ENCODE assay signal across 8 cellular contexts in genomic region chr10:79399242-79399831, GRCh38. TPM values are rescaled to one million over a fixed set of nuclear protein-coding genes. Genes with fewer than 3 reads are reported as not detected.
DNase-seq lines count a peak whose midpoint lies in the region; ATAC-seq and TF ChIP-seq lines count a peak whose summit lies in the region.

No MANE protein-coding gene starts in this region.

- peak overlapping the region; percentile 47 for H3K4me3 ChIP-seq in AG04450 (ENCODE audit: low read depth, low read length)
- peak overlapping the region in 4 of 5 donors; percentile 11 to 31 (median 27) for H3K4me3 ChIP-seq in subcutaneous abdominal adipose tissue (ENCODE audit: low read depth in 1 of 5, low read length in 5 of 5)

- CTCF ChIA-PET in AG04450 (lab: Charles Lee) = interaction anchor here (0.7 to 1.9 kb wide), 8 partner anchors 9 to 1064 kb away, joined by 3 to 8 read pairs (median 4); no protein-coding TSS in a partner anchor

- H3K36me3 ChIP-seq in subcutaneous abdominal adipose tissue (ENCODE audit: control insufficient read depth in 5 of 5, insufficient read depth in 5 of 5, low read length in 5 of 5) = peaks cover 0 to 22% (median 7%) of the 10 kb centered on the region in 5 donors

- H3K27me3 ChIP-seq in AG04450 (ENCODE audit: control insufficient read depth, insufficient read depth, low read length) (no peaks in the 10 kb centered on the region), subcutaneous abdominal adipose tissue (ENCODE audit: control insufficient read depth in 5 of 5, insufficient read depth in 4 of 5, low read length in 5 of 5) (no peaks in the 10 kb centered on the region)

- H3K27ac ChIP-seq in AG04450 (ENCODE audit: low read depth, low read length) = peak overlapping the region; percentile 100
- peak overlapping the region; percentile 50 for H3K27ac ChIP-seq in cingulate gyrus (ENCODE audit: low read depth, low read length)
- H3K27ac ChIP-seq in subcutaneous abdominal adipose tissue (ENCODE audit: low read depth, low read length) = peak overlapping the region; percentile 98

- peaks cover 6 to 86% (median 51%) of the 10 kb centered on the region in 5 donors for H3K4me1 ChIP-seq in subcutaneous abdominal adipose tissue (ENCODE audit: control insufficient read depth in 5 of 5, insufficient read depth in 5 of 5, low read length in 5 of 5)

- peak; percentile 92 for DNase-seq in AG04450 (ENCODE audit: low read depth, low spot score)
- DNase-seq in LoVo (ENCODE audit: low spot score) = peak; percentile 46
- DNase-seq in left colon = peak; percentile 81 to 90
- no peak for DNase-seq in activated CD4-positive, alpha-beta T cell treated with anti-CD3 and anti-CD28 coated beads for 48 hours

- ATAC-seq in left colon = peak; percentile 92
- ATAC-seq in HG02981 (IDR thresholded peaks at IDR 0.05; ENCODE audit: unreplicated experiment) = no peak
- ATAC-seq in GM19395 (IDR thresholded peaks at IDR 0.05; ENCODE audit: unreplicated experiment) = no peak

- intact Hi-C loops in left colon (cut with DNase I, micrococcal nuclease) = no loop called here

- no peak for TF ChIP-seq CTCF in AG04450 (IDR thresholded peaks at IDR 0.05; ENCODE audit: low read depth, low read length)

- H3K9ac ChIP-seq in subcutaneous abdominal adipose tissue (ENCODE audit: low read length in 5 of 5) = peak overlapping the region; percentile 42 to 92 (median 71)

- no peaks in the 10 kb centered on the region; the same call in 1 of the 2 replicates for H3K9me3 ChIP-seq in AG04450 (ENCODE audit: control insufficient read depth, insufficient read depth, low read length)
- H3K9me3 ChIP-seq in subcutaneous abdominal adipose tissue (ENCODE audit: control insufficient read depth in 5 of 5, low read length in 5 of 5) = no peaks in the 10 kb centered on the region

- POLR2A ChIA-PET in AG04450 (lab: Yijun Ruan, JAX) = interaction anchor here (0.8 to 2.9 kb wide), 11 partner anchors 9 to 96 kb away, joined by 3 to 21 read pairs (median 4); partner anchors contain the start of gene ZCCHC24

RNA-seq across cellular contexts. Expression of gene ZCCHC24, which starts 46.1 kb away (rescaled TPM):
- polyA plus RNA-seq in AG04450 (2011; rRNA removed) = 37.4 and 46.0 TPM in 2 replicates
- polyA minus RNA-seq in AG04450 (2011; rRNA and poly(A)+ RNA removed) = 53.8 and 66.8 TPM in 2 replicates
- 10 to 100 TPM in 1 of 2 donors, 1 to 10 TPM in 1; 5.3 to 18.4 TPM for total RNA-seq in left colon

RNA-seq across cellular contexts. Expression of gene PPIF, which starts 52.1 kb away (rescaled TPM):
- polyA plus RNA-seq in AG04450 (2011; rRNA removed) = 68.6 and 77.2 TPM in 2 replicates
- polyA minus RNA-seq in AG04450 (2011; rRNA and poly(A)+ RNA removed) = 50.0 and 81.1 TPM in 2 replicates
- total RNA-seq in left colon = 100 to 1,000 TPM in 1 of 2 donors, 10 to 100 TPM in 1; 86.6 to 105 TPM

Comparison
In these comparisons a context has a peak if more than half of its experiments do, and no peak if none do; other contexts are left out.
1. H3K27ac ChIP-seq: peak in every context shown above with its lines; median percentile 100 in AG04450; 98 in subcutaneous abdominal adipose tissue; 50 in cingulate gyrus.